24 cellular contexts compared by ENCODE assay signal in the genomic region with DNA sequence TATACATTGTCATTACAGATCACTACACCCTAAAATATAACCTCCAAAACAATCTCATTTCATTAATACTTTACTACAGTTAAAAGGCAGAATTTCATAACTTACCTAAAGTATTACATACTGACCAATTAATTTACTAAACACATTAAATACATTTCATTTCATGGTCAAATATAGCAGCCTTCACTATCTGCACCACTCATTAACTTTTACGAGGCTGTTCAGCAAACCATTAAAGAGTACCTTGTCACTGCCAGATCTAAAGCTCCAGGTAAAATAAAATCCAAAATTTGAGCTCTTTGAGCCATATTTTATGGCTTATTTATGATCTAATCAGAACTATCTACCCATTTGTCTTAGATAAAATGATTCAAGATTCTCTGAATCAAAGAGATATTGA.
"Had no signal": no experiment of that assay in that cellular context is flagged by ENCODE, and none has a peak within 500 bp of the region (broad histone marks: within the 10 kb centered on the region; RNA-seq: fewer than 3 reads in every experiment).

No MANE protein-coding gene starts in this region.

- H3K27ac Mint-ChIP-seq: activated T-helper 1 cell treated with anti-CD3 and anti-CD28 coated beads, Interleukin-12 subunit alpha, Interleukin-12 subunit beta, Interleukin-2, Interleukin-4 antibody, amounts not matched to agents 30 ng/mL and 10 ng/mL and 1 ng/mL, durations not matched to agents 14 hours and 24 hours and 36 hours; brain; stimulated activated effector memory CD8-positive, alpha-beta T cell treated with anti-CD3 and anti-CD28 coated beads, Interleukin-12 subunit alpha, Interleukin-12 subunit beta, amount 100 ng/mL, for 72 hours had no signal

- H3K4me1 ChIP-seq: left ventricle myocardium inferior, pancreas, stomach, suprapubic skin, transverse colon, uterus had no signal

- H3K36me3 ChIP-seq: uterus had no signal

- H3K4me1 Mint-ChIP-seq: brain had no signal

- H3K27me3 ChIP-seq: neutrophil, pancreas, stomach, suprapubic skin, transverse colon, uterus had no signal

- H3K9me3 ChIP-seq: left ventricle myocardium inferior, neutrophil, pancreas, stomach, suprapubic skin, transverse colon, uterus had no signal

- H3K9me3 Mint-ChIP-seq: activated CD4-positive, alpha-beta memory T cell treated with anti-CD3 and anti-CD28 coated beads for 36 hours; activated T-helper 1 cell treated with anti-CD3 and anti-CD28 coated beads, Interleukin-12 subunit alpha, Interleukin-12 subunit beta, Interleukin-2, Interleukin-4 antibody, amounts not matched to agents 30 ng/mL and 10 ng/mL and 1 ng/mL, durations not matched to agents 14 hours and 24 hours and 36 hours; brain; mesothelial cell of epicardium; natural killer cell treated with Interleukin-12 subunit alpha and Interleukin-12 subunit beta and Interleukin-15 and Interleukin-18, amount 100 ng/mL, for 72 hours; stimulated activated effector memory CD8-positive, alpha-beta T cell treated with anti-CD3 and anti-CD28 coated beads, Interleukin-12 subunit alpha, Interleukin-12 subunit beta, amount 100 ng/mL, for 72 hours; T-helper 1 cell treated with Interleukin-12 subunit alpha and Interleukin-12 subunit beta and Interleukin-4 antibody, amounts not matched to agents 30 μg/mL and 1 μg/mL, for 36 hours had no signal

- H3K27me3 Mint-ChIP-seq: activated CD4-positive, alpha-beta memory T cell treated with anti-CD3 and anti-CD28 coated beads for 36 hours; brain; natural killer cell treated with Interleukin-12 subunit alpha and Interleukin-12 subunit beta and Interleukin-15 and Interleukin-18, amount 100 ng/mL, for 72 hours had no signal

- H3K27ac ChIP-seq: left ventricle myocardium inferior, pancreas, stomach, suprapubic skin, transverse colon, uterus had no signal

- ATAC-seq: natural killer cell treated with Interleukin-12 subunit alpha and Interleukin-12 subunit beta and Interleukin-15 and Interleukin-18, amount 100 ng/mL, for 72 hours; pancreas; right cardiac atrium; stimulated activated effector memory CD8-positive, alpha-beta T cell treated with anti-CD3 and anti-CD28 coated beads, Interleukin-12 subunit alpha, Interleukin-12 subunit beta, amount 100 ng/mL, for 72 hours had no signal

- FAIRE-seq: pancreas had no signal

- H3K4me3 Mint-ChIP-seq: activated CD4-positive, alpha-beta memory T cell treated with anti-CD3 and anti-CD28 coated beads for 36 hours; activated T-helper 1 cell treated with anti-CD3 and anti-CD28 coated beads, Interleukin-12 subunit alpha, Interleukin-12 subunit beta, Interleukin-2, Interleukin-4 antibody, amounts not matched to agents 30 ng/mL and 10 ng/mL and 1 ng/mL, durations not matched to agents 14 hours and 24 hours and 36 hours; brain; mesothelial cell of epicardium; natural killer cell treated with Interleukin-12 subunit alpha and Interleukin-12 subunit beta and Interleukin-15 and Interleukin-18, amount 100 ng/mL, for 72 hours; stimulated activated effector memory CD8-positive, alpha-beta T cell treated with anti-CD3 and anti-CD28 coated beads, Interleukin-12 subunit alpha, Interleukin-12 subunit beta, amount 100 ng/mL, for 72 hours; T-helper 1 cell treated with Interleukin-12 subunit alpha and Interleukin-12 subunit beta and Interleukin-4 antibody, amounts not matched to agents 30 μg/mL and 1 μg/mL, for 36 hours had no signal

- H3K4me3 ChIP-seq: left ventricle myocardium inferior, pancreas, stomach, suprapubic skin, transverse colon, uterus had no signal

- DNase-seq: activated CD4-positive, alpha-beta memory T cell treated with anti-CD3 and anti-CD28 coated beads for 36 hours; activated CD4-positive, alpha-beta T cell treated with anti-CD3 and anti-CD28 coated beads for 48 hours; activated gamma-delta T cell; activated naive CD4-positive, alpha-beta T cell treated with anti-CD3 and anti-CD28 coated beads, Interleukin-2, amount 50 U/mL, for 16 hours; aorta; caudate nucleus; dermis blood vessel endothelial cell; effector CD8-positive, alpha-beta T cell; foreskin melanocyte; left ventricle myocardium inferior; pancreas; right cardiac atrium; stimulated activated CD4-positive, alpha-beta T cell treated with anti-CD3 and anti-CD28 coated beads, Interleukin-2, amount 100 ng/mL, for 24 hours; stomach; transverse colon; uterus had no signal
